In the genomic region with DNA sequence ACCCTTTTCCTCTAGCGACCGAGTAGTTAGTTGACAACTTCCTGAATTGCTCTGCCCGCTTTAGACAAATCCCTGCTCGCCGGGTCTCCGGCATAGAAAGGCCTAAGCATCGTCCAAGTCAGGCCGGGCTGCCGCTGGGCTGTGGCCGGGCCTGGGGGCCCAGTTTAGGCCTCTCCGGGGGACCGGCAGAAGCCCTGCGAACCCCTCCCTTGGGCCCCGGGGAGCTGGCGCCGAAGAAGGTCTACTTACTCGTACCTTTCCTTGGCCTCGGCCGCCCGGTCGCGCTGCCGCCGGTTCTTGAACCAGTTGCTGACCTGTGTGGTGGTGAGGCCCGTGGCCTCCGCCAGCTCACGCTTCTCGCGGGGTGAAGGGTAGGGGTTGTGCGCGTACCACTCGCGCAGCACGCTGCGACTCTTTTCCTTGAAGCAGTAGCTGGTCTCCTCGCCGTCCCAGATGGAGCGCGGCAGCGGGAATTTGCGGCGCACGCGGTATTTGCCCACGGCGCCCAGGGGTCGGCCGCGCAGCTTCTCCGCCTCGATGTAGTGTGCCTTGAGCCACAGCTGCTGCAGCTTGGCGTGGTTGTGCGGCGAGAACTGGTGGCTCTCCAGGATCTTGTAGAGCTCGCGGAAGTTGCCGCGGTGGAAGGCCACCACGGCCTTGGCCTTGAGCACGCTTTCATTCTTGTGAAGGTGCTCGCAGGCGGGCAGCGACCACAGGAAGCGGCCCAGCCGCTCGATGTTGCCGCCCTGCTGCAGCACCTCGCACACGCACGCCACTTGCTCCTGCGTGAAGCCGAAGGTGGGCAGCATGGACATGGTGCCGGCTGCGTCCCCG, we compare ENCODE assay signal across 1 cellular context.
TF ChIP-seq lines count a peak whose summit lies in the region.

No MANE protein-coding gene starts in this region.

TF ChIP-seq in A549, 52 proteins besides CTCF, POLR2A, EP300 and RAD21:
- TF ChIP-seq ZC3H11A (IDR thresholded peaks at IDR 0.05) (no peak), ZFP36 (IDR thresholded peaks at IDR 0.05; ENCODE audit: borderline replicate concordance, partially characterized antibody) (no peak), SREBF2 (IDR thresholded peaks at IDR 0.05) (no peak), FOSL2 (IDR thresholded peaks at IDR 0.05) (no peak), FOSL2 (CRISPR knock-in tag; IDR thresholded peaks at IDR 0.05) (no peak), CEBPB (IDR thresholded peaks at IDR 0.05) (no peak), MAFK (IDR thresholded peaks at IDR 0.05; ENCODE audit: partially characterized antibody) (no peak), POLR2AphosphoS2 (conservative IDR thresholded peaks at IDR 0.05; ENCODE audit: low read length) (no peak)
